In genomic region chr7:6238309-6238925, GRCh38 we compare ENCODE assay signal across 18 cellular contexts.
"Had no signal": no experiment of that assay in that cellular context is flagged by ENCODE, and none has a peak within 500 bp of the region (broad histone marks: within the 10 kb centered on the region; RNA-seq: fewer than 3 reads in every experiment).

No MANE protein-coding gene starts in this region.

- H3K4me3 Mint-ChIP-seq: activated naive CD4-positive, alpha-beta T cell treated with anti-CD3 and anti-CD28 coated beads, Interleukin-2, amount 50 U/mL, for 24 hours; activated T-cell treated with anti-CD3 and anti-CD28 coated beads, Interleukin-2, amount 50 U/mL, for 72 hours; mesothelial cell of epicardium; nephron progenitor cell; stimulated activated effector memory CD8-positive, alpha-beta T cell treated with anti-CD3 and anti-CD28 coated beads, Interleukin-12 subunit alpha, Interleukin-12 subunit beta, amount 100 ng/mL, for 72 hours had no signal

- H3K27me3 Mint-ChIP-seq: activated naive CD4-positive, alpha-beta T cell treated with anti-CD3 and anti-CD28 coated beads, Interleukin-2, amount 50 U/mL, for 24 hours had no signal

- H3K36me3 Mint-ChIP-seq: activated naive CD4-positive, alpha-beta T cell treated with anti-CD3 and anti-CD28 coated beads, Interleukin-2, amount 50 U/mL, for 24 hours; mesothelial cell of epicardium; stimulated activated effector memory CD8-positive, alpha-beta T cell treated with anti-CD3 and anti-CD28 coated beads, Interleukin-12 subunit alpha, Interleukin-12 subunit beta, amount 100 ng/mL, for 72 hours had no signal

- H3K27ac Mint-ChIP-seq: activated naive CD4-positive, alpha-beta T cell treated with anti-CD3 and anti-CD28 coated beads, Interleukin-2, amount 50 U/mL, for 24 hours; activated T-cell treated with anti-CD3 and anti-CD28 coated beads, Interleukin-2, amount 50 U/mL, for 72 hours; mesothelial cell of epicardium; nephron progenitor cell; stimulated activated effector memory CD8-positive, alpha-beta T cell treated with anti-CD3 and anti-CD28 coated beads, Interleukin-12 subunit alpha, Interleukin-12 subunit beta, amount 100 ng/mL, for 72 hours had no signal

- H3K9me3 Mint-ChIP-seq: activated naive CD4-positive, alpha-beta T cell treated with anti-CD3 and anti-CD28 coated beads, Interleukin-2, amount 50 U/mL, for 24 hours; activated T-cell treated with anti-CD3 and anti-CD28 coated beads, Interleukin-2, amount 50 U/mL, for 72 hours; mesothelial cell of epicardium; nephron progenitor cell; stimulated activated effector memory CD8-positive, alpha-beta T cell treated with anti-CD3 and anti-CD28 coated beads, Interleukin-12 subunit alpha, Interleukin-12 subunit beta, amount 100 ng/mL, for 72 hours had no signal

- DNase-seq: activated CD4-positive, alpha-beta T cell treated with anti-CD3 and anti-CD28 coated beads, Interleukin-2, amount 50 U/mL, for 1 hour; activated CD4-positive, CD25-positive, alpha-beta regulatory T cell treated with anti-CD3 and anti-CD28 coated beads, Interleukin-2, amount 50 U/mL, for 72 hours; activated effector memory CD4-positive, alpha-beta T cell treated with anti-CD3 and anti-CD28 coated beads, Interleukin-2, amount 50 U/mL, for 16 hours; activated T-cell treated with anti-CD3 and anti-CD28 coated beads, Interleukin-2, amount 50 U/mL, for 72 hours; erythroblast; foreskin melanocyte; glutamatergic neuron; hippocampal formation; islet precursor cell; left colon; lower lobe of right lung; nephron progenitor cell; nucleus accumbens; sigmoid colon; stimulated activated CD4-positive, alpha-beta T cell treated with anti-CD3 and anti-CD28 coated beads, Interleukin-4, amount 100 ng/mL, for 24 hours had no signal

- ATAC-seq: activated T-cell treated with anti-CD3 and anti-CD28 coated beads, Interleukin-2, amount 50 U/mL, for 72 hours; left colon; lower lobe of right lung; stimulated activated effector memory CD8-positive, alpha-beta T cell treated with anti-CD3 and anti-CD28 coated beads, Interleukin-12 subunit alpha, Interleukin-12 subunit beta, amount 100 ng/mL, for 72 hours had no signal
